Comparison of ENCODE assay signal across 17 cellular contexts in genomic region chr7:80830000-80830399, GRCh38.
DNase-seq lines count a peak whose midpoint lies in the region; ATAC-seq, FAIRE-seq and TF ChIP-seq lines count a peak whose summit lies in the region.
"Had no signal": no experiment of that assay in that cellular context is flagged by ENCODE, and none has a peak within 500 bp of the region (broad histone marks: within the 10 kb centered on the region; RNA-seq: fewer than 3 reads in every experiment).

No MANE protein-coding gene starts in this region.

- BruUV-seq in MCF 10A (replicated peaks; lab: Mats Ljungman, UMichigan): no TSS peak

- no peaks in the 10 kb centered on the region for H3K36me3 ChIP-seq in psoas muscle (ENCODE audit: insufficient read depth in 1 of 2, low read depth in 1 of 2)
- H3K36me3 ChIP-seq: Peyer's patch had no signal

- H3K36me3 Mint-ChIP-seq in CD14-positive monocyte (peaks cover 17 to 21% of the 10 kb centered on the region in 2 donors), MCF 10A (ENCODE audit: insufficient read depth, unreplicated experiment) (peaks cover 23% of the 10 kb centered on the region)
- H3K36me3 Mint-ChIP-seq: CD4-positive, alpha-beta memory T cell had no signal

- WGBS in psoas muscle, 3 donors: 64 to 73% (median 66%) methylated on average over 1 of the region's 1 CpG

- H3K9me3 Mint-ChIP-seq in CD14-positive monocyte: no peaks in the 10 kb centered on the region
- no peaks in the 10 kb centered on the region for H3K9me3 Mint-ChIP-seq in MCF 10A (ENCODE audit: unreplicated experiment)

- peaks cover 63% of the 10 kb centered on the region for H3K4me1 ChIP-seq in psoas muscle

- CTCF ChIA-PET in MCF 10A (lab: Yijun Ruan, JAX): interaction anchor here (1.1 to 1.3 kb wide), 3 partner anchors 13 to 403 kb away, joined by 4 to 5 read pairs (median 4); no protein-coding TSS in a partner anchor

- no peaks in the 10 kb centered on the region for H3K9me3 ChIP-seq in psoas muscle
- H3K9me3 ChIP-seq: Peyer's patch had no signal

- POLR2A ChIA-PET in MCF 10A (lab: Yijun Ruan, JAX): interaction anchor here (0.7 to 3.2 kb wide), 7 partner anchors 10 to 183 kb away, joined by 3 to 16 read pairs (median 4); no protein-coding TSS in a partner anchor

- H3K4me3 ChIP-seq in psoas muscle: no peak overlapping the region
- H3K4me3 ChIP-seq: Peyer's patch had no signal

- H3K27me3 ChIP-seq in psoas muscle (ENCODE audit: insufficient read depth in 3 of 3, low read length in 2 of 3): no peaks in the 10 kb centered on the region
- H3K27me3 ChIP-seq: Peyer's patch had no signal

- H3K27ac Mint-ChIP-seq in CD14-positive monocyte: peak overlapping the region; percentile 53 to 92 (median 85)
- H3K27ac Mint-ChIP-seq in MCF 10A (ENCODE audit: low read depth, unreplicated experiment): peak overlapping the region; percentile 62
- H3K27ac Mint-ChIP-seq: CD4-positive, alpha-beta memory T cell had no signal

- H3K4me1 Mint-ChIP-seq in CD14-positive monocyte (peaks cover 31% of the 10 kb centered on the region), MCF 10A (ENCODE audit: insufficient read depth, unreplicated experiment) (peaks cover 42% of the 10 kb centered on the region)
- H3K4me1 Mint-ChIP-seq: CD4-positive, alpha-beta memory T cell had no signal

- H3K27me3 Mint-ChIP-seq in CD14-positive monocyte (ENCODE audit: low read depth in 3 of 3) (no peaks in the 10 kb centered on the region), MCF 10A (ENCODE audit: insufficient read depth, unreplicated experiment) (no peaks in the 10 kb centered on the region)
- H3K27me3 Mint-ChIP-seq: CD4-positive, alpha-beta memory T cell had no signal

- FAIRE-seq in GM19239 (lab: Jason Lieb, UNC): no peak
- FAIRE-seq: GM12891, H1 had no signal

- H3K4me3 Mint-ChIP-seq in CD14-positive monocyte (peak overlapping the region in 1 of 2 donors; percentile 52), MCF 10A (ENCODE audit: unreplicated experiment) (peak overlapping the region; percentile 16)
- H3K4me3 Mint-ChIP-seq: CD4-positive, alpha-beta memory T cell had no signal

- DNase-seq in CD14-positive monocyte (ENCODE audit: low spot score): no peak
- peak; percentile 52 to 82 for DNase-seq in NOMO-1 (lab: John Stamatoyannopoulos, UW; ENCODE audit: unreplicated experiment in 2 of 2)
- DNase-seq in MCF 10A (ENCODE audit: unreplicated experiment): no peak
- no peak for DNase-seq in psoas muscle
- no peak for DNase-seq in GM19239 (ENCODE audit: insufficient read length, low spot score)
- DNase-seq in activated CD4-positive, alpha-beta T cell treated with anti-CD3 and anti-CD28 coated beads, Interleukin-2, amount 50 U/mL, for 4 hours: no peak
- DNase-seq in activated T-cell treated with anti-CD3 and anti-CD28 coated beads, Interleukin-2, amount 50 U/mL, for 48 hours: no peak
- DNase-seq: CD4-positive, alpha-beta memory T cell; DMS79 treated with DMSO at 0.1 percent for 48 hours; KG1; NCI-H1436; NCI-H2029 treated with DMSO at 0.1 percent for 48 hours; NCI-H510A treated with DMSO at 0.1 percent for 48 hours; Peyer's patch had no signal

- H3K27ac ChIP-seq in psoas muscle: peak overlapping the region; percentile 7

- no peak for TF ChIP-seq CTCF in CD14-positive monocyte (IDR thresholded peaks at IDR 0.05)
- TF ChIP-seq CTCF in MCF 10A (IDR thresholded peaks at IDR 0.05; ENCODE audit: unreplicated experiment): no peak
- TF ChIP-seq CTCF in psoas muscle (IDR thresholded peaks at IDR 0.05): no peak

- ATAC-seq in psoas muscle (no peak), HG02938 (IDR thresholded peaks at IDR 0.05; ENCODE audit: unreplicated experiment) (no peak)

- intact Hi-C loops in CD14-positive monocyte (cut with micrococcal nuclease) (no loop called here), MCF 10A (cut with micrococcal nuclease) (loop anchor here (5.0 kb wide), 1 partner anchor 87 kb away; the partner anchor contains the start of gene SEMA3C), psoas muscle (cut with DNase I) (no loop called here)

Comparison
In these comparisons a context has a peak if more than half of its experiments do, and no peak if none do; other contexts are left out.
1. DNase-seq: peak in NOMO-1 (2 of 2); none in CD14-positive monocyte (single experiment), MCF 10A (single experiment), psoas muscle (0 of 2), GM19239 (single experiment), activated CD4-positive, alpha-beta T cell treated with anti-CD3 and anti-CD28 coated beads, Interleukin-2, amount 50 U/mL, for 4 hours (0 of 2) and activated T-cell treated with anti-CD3 and anti-CD28 coated beads, Interleukin-2, amount 50 U/mL, for 48 hours (0 of 2).